In genomic region chr4:106208481-106209460, GRCh38 we compare ENCODE assay signal across 1 cellular context.
TF ChIP-seq lines count a peak whose summit lies in the region.

No MANE protein-coding gene starts in this region.

TF ChIP-seq in H1, 55 proteins besides CTCF, POLR2A, EP300 and RAD21 (continued from another document):
- no peak for TF ChIP-seq MAFK (IDR thresholded peaks at IDR 0.05; ENCODE audit: low read depth, low read length)
- no peak for TF ChIP-seq BRCA1 (IDR thresholded peaks at IDR 0.05; ENCODE audit: low read depth, low read length)
- no peak for TF ChIP-seq CBX8 (IDR thresholded peaks at IDR 0.05; ENCODE audit: borderline replicate concordance, low read depth, low read length)
- TF ChIP-seq MAX (IDR thresholded peaks at IDR 0.05) = no peak
- TF ChIP-seq SUZ12 (IDR thresholded peaks at IDR 0.05; ENCODE audit: low read length) = no peak
- no peak for TF ChIP-seq SIN3A (conservative IDR thresholded peaks at IDR 0.05 in 1 of 2, IDR thresholded peaks at IDR 0.05 in 1 of 2; ENCODE audit: low read depth in 1 of 2, low read length in 2 of 2)
- no peak for TF ChIP-seq SAP30 (IDR thresholded peaks at IDR 0.05; ENCODE audit: insufficient read depth, insufficient replicate concordance, low read length)
- TF ChIP-seq JUN (IDR thresholded peaks at IDR 0.05; ENCODE audit: low read depth, low read length) = no peak
- no peak for TF ChIP-seq CHD7 (IDR thresholded peaks at IDR 0.05; ENCODE audit: insufficient replicate concordance, low read length)
- TF ChIP-seq EZH2 (IDR thresholded peaks at IDR 0.05; ENCODE audit: low read depth, low read length, severe bottlenecking) = no peak
- TF ChIP-seq TBP (IDR thresholded peaks at IDR 0.05; ENCODE audit: low read depth, low read length) = no peak
- TF ChIP-seq E2F6 (IDR thresholded peaks at IDR 0.05) = no peak
- TF ChIP-seq YY1 (IDR thresholded peaks at IDR 0.05; ENCODE audit: low read depth, low read length) = no peak
- TF ChIP-seq KDM4A (IDR thresholded peaks at IDR 0.05; ENCODE audit: low read depth, low read length, severe bottlenecking) = no peak
- TF ChIP-seq POLR2AphosphoS5 (IDR thresholded peaks at IDR 0.05; ENCODE audit: low read depth, low read length) = no peak
